14 cellular contexts compared by ENCODE assay signal in genomic region chr18:75784413-75784812, GRCh38.
DNase-seq lines count a peak whose midpoint lies in the region; ATAC-seq and TF ChIP-seq lines count a peak whose summit lies in the region.
"Had no signal": no experiment of that assay in that cellular context is flagged by ENCODE, and none has a peak within 500 bp of the region (broad histone marks: within the 10 kb centered on the region; RNA-seq: fewer than 3 reads in every experiment).

No MANE protein-coding gene starts in this region.

- H3K4me3 ChIP-seq in foreskin fibroblast (ENCODE audit: low read depth in 1 of 2, low read length in 2 of 2) = peak overlapping the region; percentile 2 to 32
- peak overlapping the region; percentile 18 for H3K4me3 ChIP-seq in skeletal muscle cell (ENCODE audit: low read depth, low read length)
- H3K4me3 ChIP-seq: colonic mucosa, K562 had no signal

- CTCF ChIA-PET in GM10248 (lab: Yijun Ruan, JAX) = no interaction called here

- ATAC-seq in HG03571 (IDR thresholded peaks at IDR 0.05; ENCODE audit: unreplicated experiment) (no peak), HG02588 (IDR thresholded peaks at IDR 0.05; ENCODE audit: unreplicated experiment) (no peak)
- ATAC-seq: activated naive CD8-positive, alpha-beta T cell treated with anti-CD3 and anti-CD28 coated beads, Interleukin-2, amount 50 U/mL, for 24 hours; K562 had no signal

- DNase-seq in NCI-H2227 treated with DMSO at 0.1 percent for 48 hours (lab: John Stamatoyannopoulos, UW) (peak; percentile 33), NCI-H2227 (lab: John Stamatoyannopoulos, UW; ENCODE audit: unreplicated experiment) (no peak), NCI-H69 (lab: John Stamatoyannopoulos, UW) (peak; percentile 29), foreskin fibroblast (peak in 1 of 2 donors; percentile 22), skeletal muscle cell (ENCODE audit: low read depth) (peak; percentile 17), GM10248 (ENCODE audit: extremely low spot score) (no peak)
- DNase-seq: activated naive CD8-positive, alpha-beta T cell treated with anti-CD3 and anti-CD28 coated beads, Interleukin-2, amount 50 U/mL, for 24 hours; activated T-cell treated with anti-CD3 and anti-CD28 coated beads, Interleukin-2, amount 50 U/mL, for 1 hour; colonic mucosa; COR-L47; NCI-H2029 had no signal

- POLR2A ChIA-PET in GM10248 (lab: Yijun Ruan, JAX) = no interaction called here

- TF ChIP-seq CTCF in foreskin fibroblast (IDR thresholded peaks at IDR 0.05; ENCODE audit: low read depth, low read length) (no peak), GM10248 (IDR thresholded peaks at IDR 0.05; ENCODE audit: control extremely low read depth, extremely low read depth, low read depth, missing control alignments) (no peak)

Comparison
In these comparisons a context has a peak if more than half of its experiments do, and no peak if none do; other contexts are left out.
1. DNase-seq: peak in NCI-H2227 treated with DMSO at 0.1 percent for 48 hours (single experiment), NCI-H69 (single experiment) and skeletal muscle cell (single experiment); none in NCI-H2227 (single experiment) and GM10248 (single experiment).